Comparison of ENCODE assay signal across 2 cellular contexts in genomic region chr5:173778784-173779304, GRCh38.
TF ChIP-seq lines count a peak whose summit lies in the region.

No MANE protein-coding gene starts in this region.

TF ChIP-seq in HCT116, 20 proteins besides CTCF, POLR2A, EP300 and RAD21 (continued from another document):
- no peak for TF ChIP-seq MAX (IDR thresholded peaks at IDR 0.05)
- no peak for TF ChIP-seq CBX3 (IDR thresholded peaks at IDR 0.05; ENCODE audit: low read depth)
- no peak for TF ChIP-seq POLR2AphosphoS5 (IDR thresholded peaks at IDR 0.05; ENCODE audit: low read depth, low read length)
- TF ChIP-seq SP1 (IDR thresholded peaks at IDR 0.05; ENCODE audit: low read depth) = no peak
- TF ChIP-seq ATF3 (IDR thresholded peaks at IDR 0.05) = no peak
- TF ChIP-seq CEBPB (IDR thresholded peaks at IDR 0.05; ENCODE audit: low read depth) = no peak
- TF ChIP-seq ZBTB33 (IDR thresholded peaks at IDR 0.05; ENCODE audit: extremely low read depth, insufficient replicate concordance, low read length) = no peak
- no peak for TF ChIP-seq EZH2 (IDR thresholded peaks at IDR 0.05)
- no peak for TF ChIP-seq EZH2phosphoT487 (IDR thresholded peaks at IDR 0.05; ENCODE audit: borderline replicate concordance)
- no peak for TF ChIP-seq ELF1 (IDR thresholded peaks at IDR 0.05; ENCODE audit: borderline replicate concordance, low read depth)
- no peak for TF ChIP-seq ZNF274 (IDR thresholded peaks at IDR 0.05; ENCODE audit: low read depth, low read length)
- TF ChIP-seq TCF7L2 (IDR thresholded peaks at IDR 0.05; ENCODE audit: borderline replicate concordance, extremely low read depth, insufficient read depth, insufficient read length) = no peak
- TF ChIP-seq JUND (IDR thresholded peaks at IDR 0.05) = no peak
- TF ChIP-seq EGR1 (IDR thresholded peaks at IDR 0.05; ENCODE audit: low read depth) = no peak
- no peak for TF ChIP-seq YY1 (IDR thresholded peaks at IDR 0.05; ENCODE audit: extremely low read depth, insufficient replicate concordance, low read depth, low read length)
- TF ChIP-seq FOSL1 (IDR thresholded peaks at IDR 0.05; ENCODE audit: low read depth) = no peak
- no peak for TF ChIP-seq SRF (IDR thresholded peaks at IDR 0.05; ENCODE audit: low read depth)
- TF ChIP-seq REST (IDR thresholded peaks at IDR 0.05; ENCODE audit: low read depth) = no peak

TF ChIP-seq in GM12878, 131 proteins besides CTCF, POLR2A, EP300 and RAD21 (continued from another document):
- TF ChIP-seq BCL3 (IDR thresholded peaks at IDR 0.05; ENCODE audit: borderline replicate concordance, insufficient read depth, low read depth, low read length, poor library complexity, severe bottlenecking) (no peak), ASH2L (IDR thresholded peaks at IDR 0.05; ENCODE audit: borderline replicate concordance, low read depth) (no peak), USF2 (IDR thresholded peaks at IDR 0.05; ENCODE audit: borderline replicate concordance, low read depth, low read length) (no peak), FOS (IDR thresholded peaks at IDR 0.05; ENCODE audit: borderline replicate concordance, extremely low read depth, insufficient read length) (no peak), SRF (IDR thresholded peaks at IDR 0.05; ENCODE audit: low read depth in 2 of 2, low read length in 2 of 2) (no peak), NBN (IDR thresholded peaks at IDR 0.05) (no peak), PML (IDR thresholded peaks at IDR 0.05; ENCODE audit: low read length) (no peak), ZNF384 (IDR thresholded peaks at IDR 0.05; ENCODE audit: borderline replicate concordance, low read depth, low read length) (no peak), MTA2 (IDR thresholded peaks at IDR 0.05; ENCODE audit: low read depth) (no peak), SUPT20H (IDR thresholded peaks at IDR 0.05; ENCODE audit: borderline replicate concordance, control insufficient read depth, low read depth, low read length) (no peak)
